In genomic region chr1:37487619-37487984, GRCh38 we compare ENCODE assay signal across 10 cellular contexts. TPM values are rescaled to one million over a fixed set of nuclear protein-coding genes. Genes with fewer than 3 reads are reported as not detected.
DNase-seq lines count a peak whose midpoint lies in the region; ATAC-seq and TF ChIP-seq lines count a peak whose summit lies in the region.
"Had no signal": no experiment of that assay in that cellular context is flagged by ENCODE, and none has a peak within 500 bp of the region (broad histone marks: within the 10 kb centered on the region; RNA-seq: fewer than 3 reads in every experiment).

No MANE protein-coding gene starts in this region.

- H3K27ac Mint-ChIP-seq in neural progenitor cell: peak overlapping the region; percentile 10

- H3K4me1 ChIP-seq in ACC112 (ENCODE audit: control insufficient read depth, insufficient read depth, low read length, unreplicated experiment) (peaks cover 24% of the 10 kb centered on the region), neural progenitor cell (no peaks in the 10 kb centered on the region)

- no peaks in the 10 kb centered on the region for H3K9me3 Mint-ChIP-seq in neural progenitor cell
- H3K9me3 Mint-ChIP-seq: H9 had no signal

- no peak for ATAC-seq in GM18520 (IDR thresholded peaks at IDR 0.05; ENCODE audit: unreplicated experiment)
- no peak for ATAC-seq in GM21576 (IDR thresholded peaks at IDR 0.05; ENCODE audit: unreplicated experiment)

- H3K27me3 Mint-ChIP-seq in neural progenitor cell (ENCODE audit: insufficient read depth, low read depth): no peaks in the 10 kb centered on the region

- H3K4me3 Mint-ChIP-seq in neural progenitor cell: no peak overlapping the region
- H3K4me3 Mint-ChIP-seq: H9 had no signal

- H3K36me3 ChIP-seq in ACC112 (ENCODE audit: insufficient read depth, low read length) (peaks cover 8% of the 10 kb centered on the region; the same call in 1 of the 2 replicates), neural progenitor cell (no peaks in the 10 kb centered on the region)

- no peak for DNase-seq in HL-60 (ENCODE audit: low read depth in 1 of 2, low spot score in 1 of 2)
- no peak for DNase-seq in coronary artery (ENCODE audit: low spot score)
- no peak for DNase-seq in neural progenitor cell (ENCODE audit: low spot score)
- DNase-seq in HUDEP-2 (lab: John Stamatoyannopoulos, UW; ENCODE audit: unreplicated experiment in 76 of 76): no peak
- DNase-seq in Ammon's horn (ENCODE audit: low spot score): no peak

- no peaks in the 10 kb centered on the region for H3F3A ChIP-seq in neural progenitor cell (ENCODE audit: low read depth)

- no peak for TF ChIP-seq CTCF in HL-60 (IDR thresholded peaks at IDR 0.05; ENCODE audit: insufficient read depth, low read length)
- TF ChIP-seq CTCF in coronary artery (IDR thresholded peaks at IDR 0.05): peak; percentile 8
- no peak for TF ChIP-seq CTCF in neural progenitor cell (IDR thresholded peaks at IDR 0.05)

- H3K27me3 ChIP-seq in ACC112 (ENCODE audit: insufficient read depth, low read length): no peaks in the 10 kb centered on the region
- no peaks in the 10 kb centered on the region for H3K27me3 ChIP-seq in HL-60 (ENCODE audit: insufficient read depth, poor library complexity, severe bottlenecking)
- no peaks in the 10 kb centered on the region for H3K27me3 ChIP-seq in neural progenitor cell
- H3K27me3 ChIP-seq: pancreas had no signal

- H3K4me1 Mint-ChIP-seq in neural progenitor cell: no peaks in the 10 kb centered on the region

- H3K27ac ChIP-seq in ACC112 (ENCODE audit: low read depth, low read length) (peak overlapping the region; percentile 78), HL-60 (replicated peaks) (peak overlapping the region; percentile 71), coronary artery (peak overlapping the region; percentile 83 to 93), neural progenitor cell (no peak overlapping the region)

- no peaks in the 10 kb centered on the region for H4K20me1 ChIP-seq in neural progenitor cell (ENCODE audit: low read depth)

- H3K79me2 ChIP-seq in ACC112 (ENCODE audit: control insufficient read depth, insufficient read depth, low read length, unreplicated experiment) (no peaks in the 10 kb centered on the region), neural progenitor cell (ENCODE audit: low read depth) (no peaks in the 10 kb centered on the region)

- H2AFZ ChIP-seq in ACC112 (ENCODE audit: low read length, unreplicated experiment): no peak overlapping the region
- H2AFZ ChIP-seq in neural progenitor cell (replicated peaks): no peak overlapping the region

- H3K9ac ChIP-seq in neural progenitor cell: no peak overlapping the region

- no peak overlapping the region for H3K4me3 ChIP-seq in ACC112 (ENCODE audit: low read depth, low read length)
- no peak overlapping the region for H3K4me3 ChIP-seq in HL-60 (replicated peaks; ENCODE audit: insufficient read depth, low read length)
- H3K4me3 ChIP-seq in coronary artery: no peak overlapping the region
- no peak overlapping the region for H3K4me3 ChIP-seq in neural progenitor cell
- H3K4me3 ChIP-seq: pancreas had no signal

- H3K4me2 ChIP-seq in neural progenitor cell: no peak overlapping the region

- no peaks in the 10 kb centered on the region for H3K9me3 ChIP-seq in neural progenitor cell (ENCODE audit: low read depth)
- H3K9me3 ChIP-seq: pancreas had no signal

- H3K36me3 Mint-ChIP-seq in neural progenitor cell: peaks cover 3% of the 10 kb centered on the region

RNA-seq across cellular contexts. Expression of gene ZC3H12A, which starts 13.2 kb away (rescaled TPM):
- total RNA-seq in neural progenitor cell (ENCODE audit: low replicate concordance): 1.2 and 3.5 TPM in 2 replicates

RNA-seq across cellular contexts. Expression of gene MEAF6, which starts 27.0 kb away (rescaled TPM):
- 83.4 and 127 TPM in 2 replicates for total RNA-seq in neural progenitor cell (ENCODE audit: low replicate concordance)
